Comparison of ENCODE assay signal across 18 cellular contexts in genomic region chr2:65063426-65063825, GRCh38. TPM values are rescaled to one million over a fixed set of nuclear protein-coding genes. Genes with fewer than 3 reads are reported as not detected.
A peak's percentile ranks its signal among the peaks of the same experiment; 100 is the strongest.
DNase-seq lines count a peak whose midpoint lies in the region; ATAC-seq and TF ChIP-seq lines count a peak whose summit lies in the region.
"Had no signal": no experiment of that assay in that cellular context is flagged by ENCODE, and none has a peak within 500 bp of the region (broad histone marks: within the 10 kb centered on the region; RNA-seq: fewer than 3 reads in every experiment).

No MANE protein-coding gene starts in this region.

- H3K4me3 ChIP-seq in BLaER1 (no peak overlapping the region), WERI-Rb-1 (ENCODE audit: low read depth, low read length) (no peak overlapping the region), fibroblast of villous mesenchyme (ENCODE audit: low read depth, low read length) (no peak overlapping the region), gastrocnemius medialis (peak overlapping the region in 2 of 4 donors; percentile 0 to 9)
- H3K4me3 ChIP-seq: GM12878, right lobe of liver, SK-N-MC had no signal

- H3K27me3 ChIP-seq in BLaER1 (no peaks in the 10 kb centered on the region), WERI-Rb-1 (ENCODE audit: insufficient read depth, low read depth, severe bottlenecking) (no peaks in the 10 kb centered on the region), gastrocnemius medialis (no peaks in the 10 kb centered on the region)
- H3K27me3 ChIP-seq: right lobe of liver had no signal

- 0 out of 2 replicates have a peak overlapping the region, but pooled peaks have one; percentile 13 for H3K9ac ChIP-seq in BLaER1

- ATAC-seq in gastrocnemius medialis: no peak
- ATAC-seq: GM12878, HCT116, right lobe of liver had no signal

- in situ Hi-C loops in gastrocnemius medialis (cut with MboI; ENCODE audit: low sequenced_read_pairs in 4 of 4): loop anchor here in 3 of 4 donors (5.0 to 25.0 kb wide), 4 partner anchors 61 to 374 kb away; partner anchors contain the start of gene SPRED2 (in 1 of the 3)

- peak; percentile 50 for DNase-seq in WERI-Rb-1
- peak; percentile 16 for DNase-seq in fibroblast of villous mesenchyme (ENCODE audit: low read depth)
- no peak for DNase-seq in gastrocnemius medialis
- no peak for DNase-seq in 8988T
- no peak for DNase-seq in NCI-H345 treated with DMSO at 0.1 percent for 48 hours (lab: John Stamatoyannopoulos, UW; ENCODE audit: unreplicated experiment)
- no peak for DNase-seq in iPS-NIHi11 (ENCODE audit: low spot score)
- no peak for DNase-seq in NCI-H2196 (lab: John Stamatoyannopoulos, UW; ENCODE audit: unreplicated experiment)
- DNase-seq: activated CD4-positive, alpha-beta T cell treated with anti-CD3 and anti-CD28 coated beads for 4 hours; anterior cingulate cortex; NCI-H1417; NCI-H2171; NCI-H748 treated with DMSO at 0.1 percent for 48 hours; occipital lobe; right lobe of liver had no signal

- TF ChIP-seq POLR2A in gastrocnemius medialis (IDR thresholded peaks at IDR 0.05): no peak

- H3K4me1 ChIP-seq in BLaER1 (peaks cover 95% of the 10 kb centered on the region), gastrocnemius medialis (peaks cover 93 to 95% of the 10 kb centered on the region in 2 donors)

- peaks cover 94% of the 10 kb centered on the region for H4K20me1 ChIP-seq in BLaER1

- peaks cover 14% of the 10 kb centered on the region; the same call in 1 of the 2 replicates for H3K36me3 ChIP-seq in BLaER1
- no peaks in the 10 kb centered on the region; the same call in 1 of the 2 replicates for H3K36me3 ChIP-seq in WERI-Rb-1
- H3K36me3 ChIP-seq in gastrocnemius medialis: no peaks in the 10 kb centered on the region
- H3K36me3 ChIP-seq: right lobe of liver had no signal

- TF ChIP-seq CTCF in WERI-Rb-1 (IDR thresholded peaks at IDR 0.05; ENCODE audit: low read depth, low read length): no peak
- no peak for TF ChIP-seq CTCF in fibroblast of villous mesenchyme (IDR thresholded peaks at IDR 0.05; ENCODE audit: insufficient read depth, low read depth, low read length)
- no peak for TF ChIP-seq CTCF in gastrocnemius medialis (IDR thresholded peaks at IDR 0.05 in 4 of 5, conservative IDR thresholded peaks at IDR 0.05 in 1 of 5)

- H3K4me2 ChIP-seq in BLaER1: peak overlapping the region; percentile 14

- H3K9me3 ChIP-seq in BLaER1: no peaks in the 10 kb centered on the region
- no peaks in the 10 kb centered on the region for H3K9me3 ChIP-seq in WERI-Rb-1 (ENCODE audit: severe bottlenecking)
- no peaks in the 10 kb centered on the region for H3K9me3 ChIP-seq in gastrocnemius medialis
- H3K9me3 ChIP-seq: right lobe of liver had no signal

- 0 out of 2 replicates have a peak overlapping the region, but pooled peaks have one; percentile 47 for H3K27ac ChIP-seq in BLaER1
- peak overlapping the region; percentile 69 for H3K27ac ChIP-seq in WERI-Rb-1
- H3K27ac ChIP-seq in gastrocnemius medialis: peak overlapping the region; percentile 90 to 96 (median 92)
- H3K27ac ChIP-seq: right lobe of liver, SK-N-MC had no signal

- intact Hi-C loops in gastrocnemius medialis (cut with DNase I; ENCODE audit: low total_unique reads): loop anchor here (2.0 to 5.0 kb wide), 2 partner anchors 373 to 411 kb away; partner anchors contain the start of gene SERTAD2

RNA-seq across cellular contexts. Expression of gene CEP68, which starts 7.2 kb away (rescaled TPM):
- total RNA-seq in fibroblast of villous mesenchyme (8.1 and 9.9 TPM in 2 replicates), gastrocnemius medialis (10 to 100 TPM; 21.4 to 48.0 (median 35.2) TPM)

Comparison
In these comparisons a context has a peak if more than half of its experiments do, and no peak if none do; other contexts are left out.
1. DNase-seq: peak in WERI-Rb-1 (single experiment) and fibroblast of villous mesenchyme (single experiment); none in gastrocnemius medialis (0 of 2), 8988T (single experiment), NCI-H345 treated with DMSO at 0.1 percent for 48 hours (single experiment), iPS-NIHi11 (single experiment) and NCI-H2196 (single experiment).
2. Peak in every context shown above with its lines, with median percentiles within 50 percentile points of each other: H3K27ac ChIP-seq.